27 cellular contexts compared by ENCODE assay signal in the genomic region with DNA sequence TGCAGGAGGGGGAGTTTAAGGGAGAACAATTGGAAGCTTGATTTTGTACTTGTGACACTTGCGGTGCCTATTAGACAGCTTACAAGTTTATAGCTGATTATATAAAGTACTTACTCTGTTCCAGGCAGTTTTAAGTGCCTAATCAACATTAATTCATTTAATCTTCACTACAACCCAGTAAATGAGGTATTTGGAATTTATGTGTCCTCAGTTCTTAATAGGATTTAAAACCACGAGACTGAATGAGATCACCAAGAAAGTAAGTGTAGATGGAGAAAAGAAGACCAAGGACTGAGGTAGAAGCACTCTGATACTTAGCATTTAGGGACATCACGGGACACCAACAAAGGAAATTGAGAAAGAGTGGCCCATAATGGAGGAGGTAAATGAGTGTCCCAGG.
"Had no signal": no experiment of that assay in that cellular context is flagged by ENCODE, and none has a peak within 500 bp of the region (broad histone marks: within the 10 kb centered on the region; RNA-seq: fewer than 3 reads in every experiment).

No MANE protein-coding gene starts in this region.

- H3K4me3 ChIP-seq: left ventricle myocardium inferior, lung, neural progenitor cell, psoas muscle, right atrium auricular region, right lobe of liver, smooth muscle cell, tibial nerve, vagina had no signal

- ATAC-seq: natural killer cell; right lobe of liver; stimulated activated memory B cell treated with anti-CD40 and anti-IgM and Interleukin-4, amounts not matched to agents 10 μg/mL and 1 μg/mL and 100 μg/mL, for 72 hours; stimulated activated naive CD8-positive, alpha-beta T cell treated with anti-CD3 and anti-CD28 coated beads, Interleukin-15, amount 100 ng/mL, for 72 hours had no signal

- H3K27me3 Mint-ChIP-seq: stimulated activated memory B cell treated with anti-CD40 and anti-IgM and Interleukin-4, amounts not matched to agents 10 μg/mL and 1 μg/mL and 100 μg/mL, for 72 hours; stimulated activated naive CD8-positive, alpha-beta T cell treated with anti-CD3 and anti-CD28 coated beads, Interleukin-15, amount 100 ng/mL, for 72 hours; type B pancreatic cell had no signal

- H3K36me3 Mint-ChIP-seq: mesothelial cell of epicardium; naive B cell; natural killer cell; neural progenitor cell; stimulated activated memory B cell treated with anti-CD40 and anti-IgM and Interleukin-4, amounts not matched to agents 10 μg/mL and 1 μg/mL and 100 μg/mL, for 72 hours; type B pancreatic cell had no signal

- H3K9me3 Mint-ChIP-seq: naive B cell; nephron progenitor cell; neural progenitor cell; stimulated activated memory B cell treated with anti-CD40 and anti-IgM and Interleukin-4, amounts not matched to agents 10 μg/mL and 1 μg/mL and 100 μg/mL, for 72 hours; stimulated activated naive CD8-positive, alpha-beta T cell treated with anti-CD3 and anti-CD28 coated beads, Interleukin-15, amount 100 ng/mL, for 72 hours had no signal

- H3K27me3 ChIP-seq: neural progenitor cell, neutrophil, right atrium auricular region, right lobe of liver, tibial nerve, vagina had no signal

- H3K27ac Mint-ChIP-seq: mesothelial cell of epicardium; naive B cell; natural killer cell; nephron progenitor cell; neural progenitor cell; stimulated activated memory B cell treated with anti-CD40 and anti-IgM and Interleukin-4, amounts not matched to agents 10 μg/mL and 1 μg/mL and 100 μg/mL, for 72 hours; type B pancreatic cell had no signal

- H3K9me3 ChIP-seq: left ventricle myocardium inferior, neutrophil, psoas muscle, right atrium auricular region, right lobe of liver, tibial nerve, vagina had no signal

- H3K4me1 ChIP-seq: left ventricle myocardium inferior, parathyroid adenoma, psoas muscle, right atrium auricular region, vagina had no signal

- H3K4me3 Mint-ChIP-seq: mesothelial cell of epicardium; naive B cell; natural killer cell; nephron progenitor cell; neural progenitor cell; stimulated activated memory B cell treated with anti-CD40 and anti-IgM and Interleukin-4, amounts not matched to agents 10 μg/mL and 1 μg/mL and 100 μg/mL, for 72 hours; stimulated activated naive CD8-positive, alpha-beta T cell treated with anti-CD3 and anti-CD28 coated beads, Interleukin-15, amount 100 ng/mL, for 72 hours; type B pancreatic cell had no signal

- H3K4me1 Mint-ChIP-seq: naive B cell; natural killer cell; stimulated activated memory B cell treated with anti-CD40 and anti-IgM and Interleukin-4, amounts not matched to agents 10 μg/mL and 1 μg/mL and 100 μg/mL, for 72 hours; stimulated activated naive CD8-positive, alpha-beta T cell treated with anti-CD3 and anti-CD28 coated beads, Interleukin-15, amount 100 ng/mL, for 72 hours had no signal

- H3K36me3 ChIP-seq: left ventricle myocardium inferior, neural progenitor cell, neutrophil, right atrium auricular region, right lobe of liver, tibial nerve, vagina had no signal

- H3K27ac ChIP-seq: left ventricle myocardium inferior, neural progenitor cell, neutrophil, parathyroid adenoma, psoas muscle, right atrium auricular region, right lobe of liver, vagina had no signal

- DNase-seq: islet precursor cell; left ventricle myocardium inferior; mesendoderm; naive B cell; natural killer cell; nephron progenitor cell; occipital lobe; psoas muscle; right lobe of liver; stimulated activated CD4-positive, alpha-beta T cell treated with anti-CD3 and anti-CD28 coated beads, Interleukin-1b, Interleukin-23, amount 100 ng/mL, for 48 hours; stimulated activated CD4-positive, alpha-beta T cell treated with anti-CD3 and anti-CD28 coated beads, Interleukin-2, amount 100 ng/mL, for 48 hours; stimulated activated CD4-positive, alpha-beta T cell treated with anti-CD3 and anti-CD28 coated beads, Interleukin-4, amount 100 ng/mL, for 4 hours; stimulated activated CD8-positive, alpha-beta memory T cell treated with anti-CD3 and anti-CD28 coated beads, Interleukin-4, amount 100 ng/mL, for 48 hours; stimulated activated naive CD4-positive, alpha-beta T cell treated with Interleukin-2 at 50 U/mL for 16 hours; stimulated activated naive CD8-positive, alpha-beta T cell treated with anti-CD3 and anti-CD28 coated beads, Interleukin-15, amount 100 ng/mL, for 72 hours; substantia nigra had no signal
